ENCODE assay signal across 8 cellular contexts in the genomic region with DNA sequence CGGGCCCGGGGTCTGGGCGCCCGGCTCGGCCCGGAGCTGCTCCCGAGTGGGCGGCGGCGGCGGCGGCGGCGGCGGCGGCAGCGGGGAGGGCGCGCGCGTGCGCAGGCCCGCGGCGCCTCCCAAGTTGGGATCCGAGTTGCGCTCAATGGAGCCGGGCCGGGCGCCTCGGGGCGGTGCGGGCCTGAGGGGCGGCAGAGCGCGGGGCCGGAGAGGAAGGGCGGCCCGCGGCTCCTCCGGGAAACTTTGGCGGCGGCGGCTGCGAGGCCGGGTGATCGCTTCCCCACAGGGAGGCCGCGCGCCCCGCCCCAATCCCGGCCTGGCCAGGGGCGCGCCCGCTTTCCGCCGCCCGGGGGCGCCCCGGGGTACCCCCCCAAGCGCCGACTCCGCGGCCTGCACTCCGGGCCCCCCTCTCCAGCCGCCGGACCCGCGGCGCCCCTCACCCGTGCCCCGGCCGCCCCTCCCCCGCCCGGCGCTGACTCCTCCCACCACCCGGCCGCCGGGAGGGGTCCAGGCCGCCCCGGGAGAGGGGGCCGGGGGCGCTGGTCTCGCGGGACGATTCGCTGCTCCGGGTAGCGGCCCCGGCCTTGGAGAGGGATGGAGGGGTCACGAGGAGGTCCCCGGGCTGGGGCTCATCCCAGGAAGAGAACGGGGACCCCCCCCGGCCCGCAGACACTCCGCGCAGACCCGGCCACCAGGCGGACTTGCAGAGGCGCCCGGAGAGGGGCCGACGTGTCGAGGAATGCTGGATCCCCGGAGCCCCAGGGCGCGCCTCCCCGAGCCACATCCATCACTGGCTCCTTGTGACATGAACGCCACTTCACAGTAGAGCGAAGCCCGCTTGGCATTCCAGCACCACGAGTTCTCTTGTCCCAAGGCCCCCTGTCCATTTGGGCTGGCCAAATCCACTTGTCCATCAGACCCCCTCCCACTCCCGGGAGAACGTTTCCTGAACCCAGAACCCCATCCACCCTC. TPM values are rescaled to one million over a fixed set of nuclear protein-coding genes. Genes with fewer than 3 reads are reported as not detected.
DNase-seq lines count a peak whose midpoint lies in the region; ATAC-seq, FAIRE-seq and TF ChIP-seq lines count a peak whose summit lies in the region.

A gene with protein sequence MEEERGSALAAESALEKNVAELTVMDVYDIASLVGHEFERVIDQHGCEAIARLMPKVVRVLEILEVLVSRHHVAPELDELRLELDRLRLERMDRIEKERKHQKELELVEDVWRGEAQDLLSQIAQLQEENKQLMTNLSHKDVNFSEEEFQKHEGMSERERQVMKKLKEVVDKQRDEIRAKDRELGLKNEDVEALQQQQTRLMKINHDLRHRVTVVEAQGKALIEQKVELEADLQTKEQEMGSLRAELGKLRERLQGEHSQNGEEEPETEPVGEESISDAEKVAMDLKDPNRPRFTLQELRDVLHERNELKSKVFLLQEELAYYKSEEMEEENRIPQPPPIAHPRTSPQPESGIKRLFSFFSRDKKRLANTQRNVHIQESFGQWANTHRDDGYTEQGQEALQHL (minus strand): TSS at position 48 of the 972 bp plus-strand sequence. CDS start 237 bp downstream, outside the sequence.

- ATAC-seq in HG03175 (IDR thresholded peaks at IDR 0.05; ENCODE audit: unreplicated experiment) (peak; percentile 50), SK-N-SH treated with all-trans-retinoic acid at 6 μM for 48 hours (peak; percentile 73), heart right ventricle (peak; percentile 46 to 88 (median 66))

- H3K4me1 ChIP-seq in adrenal gland (replicated peaks in 1 of 2) (peaks cover 24 to 29% of the 10 kb centered on the region in 2 donors), heart right ventricle (peaks cover 15 to 49% (median 32%) of the 10 kb centered on the region in 9 donors), parathyroid adenoma (peaks cover 10% of the 10 kb centered on the region)

- H3K36me3 ChIP-seq in adrenal gland (replicated peaks in 1 of 2) (no peaks in the 10 kb centered on the region), heart right ventricle (peaks cover 0 to 16% (median 0%) of the 10 kb centered on the region in 9 donors), parathyroid adenoma (ENCODE audit: control insufficient read depth, insufficient read depth, low read length) (no peaks in the 10 kb centered on the region)

- peak; percentile 35 for TF ChIP-seq CTCF in GM12873 (IDR thresholded peaks at IDR 0.05; ENCODE audit: insufficient read depth, low read depth, low read length, missing control alignments)
- TF ChIP-seq CTCF in adrenal gland (IDR thresholded peaks at IDR 0.05) = peak in 5 of 6 experiments; percentile 15 to 42 (median 36)
- TF ChIP-seq CTCF in heart right ventricle (IDR thresholded peaks at IDR 0.05) = peak in 7 of 9 donors; percentile 15 to 57 (median 48)
- no peak for TF ChIP-seq CTCF in parathyroid adenoma (IDR thresholded peaks at IDR 0.05)

- H3K4me3 ChIP-seq in adrenal gland = peak within 1 kb of the TSS; percentile 7 to 98 (median 40)
- H3K4me3 ChIP-seq in heart right ventricle = peak within 1 kb of the TSS; percentile 56 to 96 (median 78)
- peak within 1 kb of the TSS; percentile 64 for H3K4me3 ChIP-seq in parathyroid adenoma (ENCODE audit: low read depth, low read length)

- H3K9ac ChIP-seq in parathyroid adenoma = peak within 1 kb of the TSS; percentile 61

- FAIRE-seq in urothelium cell line (lab: Jason Lieb, UNC) = no peak

- peak within 1 kb of the TSS; percentile 99 for H2AFZ ChIP-seq in parathyroid adenoma

- H3K27ac ChIP-seq in adrenal gland (peak within 1 kb of the TSS in 4 of 5 donors; percentile 66 to 95 (median 75)), heart right ventricle (peak within 1 kb of the TSS; percentile 85 to 97 (median 93)), parathyroid adenoma (peak within 1 kb of the TSS; percentile 74)

- intact Hi-C loops in adrenal gland (cut with DNase I) (no loop called here), heart right ventricle (cut with DNase I) (loop anchor here in 7 of 10 donors (1.0 to 10.0 kb wide), 8 partner anchors 43 to 152 kb away; a partner anchor contains a TSS)

- DNase-seq in adrenal gland = peak; percentile 50 to 77 (median 61)
- peak; percentile 40 to 62 for DNase-seq in heart right ventricle
- peak; percentile 79 for DNase-seq in urothelium cell line (ENCODE audit: low spot score)
- DNase-seq in SKM-1 (lab: John Stamatoyannopoulos, UW; ENCODE audit: unreplicated experiment) = no peak

- 0 to 1% (median 1%) methylated on average over 6 to 113 of the region's 114 CpGs for WGBS in adrenal gland, 4 donors
- WGBS in heart right ventricle, 2 donors = 0% methylated on average over 53 to 101 of the region's 114 CpGs

- no peaks in the 10 kb centered on the region for H3K9me3 ChIP-seq in adrenal gland (replicated peaks in 1 of 3)
- no peaks in the 10 kb centered on the region for H3K9me3 ChIP-seq in heart right ventricle
- H3K9me3 ChIP-seq in parathyroid adenoma (ENCODE audit: control insufficient read depth, low read length) = no peaks in the 10 kb centered on the region

- no peaks in the 10 kb centered on the region for H3K27me3 ChIP-seq in adrenal gland
- peaks cover 0 to 22% (median 0%) of the 10 kb centered on the region in 7 donors for H3K27me3 ChIP-seq in heart right ventricle
- no peaks in the 10 kb centered on the region for H3K27me3 ChIP-seq in parathyroid adenoma (ENCODE audit: control insufficient read depth, insufficient read depth, low read length)

- TF ChIP-seq POLR2A in adrenal gland (IDR thresholded peaks at IDR 0.05) = peak in 1 of 2 donors; percentile 39

- peak within 1 kb of the TSS; percentile 81 for H3K4me2 ChIP-seq in parathyroid adenoma (ENCODE audit: low read length)

- H3K79me2 ChIP-seq in parathyroid adenoma = peaks cover 10% of the 10 kb centered on the region

TF ChIP-seq in SK-N-SH treated with all-trans-retinoic acid at 6 μM for 48 hours, 23 proteins besides CTCF, POLR2A, EP300 and RAD21:
- TF ChIP-seq ZFP3 (CRISPR knock-in tag; IDR thresholded peaks at IDR 0.05) (0 out of 2 replicates have a peak, but pooled peaks have one; percentile 18), ZNF565 (CRISPR knock-in tag; conservative IDR thresholded peaks at IDR 0.05; ENCODE audit: low read depth) (no peak), ZNF70 (CRISPR knock-in tag; IDR thresholded peaks at IDR 0.05) (no peak), CSDC2 (CRISPR knock-in tag; IDR thresholded peaks at IDR 0.05) (no peak), ZNF8 (CRISPR knock-in tag; IDR thresholded peaks at IDR 0.05) (no peak), TCF4 (CRISPR knock-in tag; IDR thresholded peaks at IDR 0.05; ENCODE audit: borderline replicate concordance) (no peak)
- TF ChIP-seq, protein P1, sequence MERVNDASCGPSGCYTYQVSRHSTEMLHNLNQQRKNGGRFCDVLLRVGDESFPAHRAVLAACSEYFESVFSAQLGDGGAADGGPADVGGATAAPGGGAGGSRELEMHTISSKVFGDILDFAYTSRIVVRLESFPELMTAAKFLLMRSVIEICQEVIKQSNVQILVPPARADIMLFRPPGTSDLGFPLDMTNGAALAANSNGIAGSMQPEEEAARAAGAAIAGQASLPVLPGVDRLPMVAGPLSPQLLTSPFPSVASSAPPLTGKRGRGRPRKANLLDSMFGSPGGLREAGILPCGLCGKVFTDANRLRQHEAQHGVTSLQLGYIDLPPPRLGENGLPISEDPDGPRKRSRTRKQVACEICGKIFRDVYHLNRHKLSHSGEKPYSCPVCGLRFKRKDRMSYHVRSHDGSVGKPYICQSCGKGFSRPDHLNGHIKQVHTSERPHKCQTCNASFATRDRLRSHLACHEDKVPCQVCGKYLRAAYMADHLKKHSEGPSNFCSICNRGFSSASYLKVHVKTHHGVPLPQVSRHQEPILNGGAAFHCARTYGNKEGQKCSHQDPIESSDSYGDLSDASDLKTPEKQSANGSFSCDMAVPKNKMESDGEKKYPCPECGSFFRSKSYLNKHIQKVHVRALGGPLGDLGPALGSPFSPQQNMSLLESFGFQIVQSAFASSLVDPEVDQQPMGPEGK (CRISPR knock-in tag; IDR thresholded peaks at IDR 0.05; ENCODE audit: borderline replicate concordance) = peak; percentile 97; the same call in 1 of the 2 replicates
- TF ChIP-seq, protein P2, sequence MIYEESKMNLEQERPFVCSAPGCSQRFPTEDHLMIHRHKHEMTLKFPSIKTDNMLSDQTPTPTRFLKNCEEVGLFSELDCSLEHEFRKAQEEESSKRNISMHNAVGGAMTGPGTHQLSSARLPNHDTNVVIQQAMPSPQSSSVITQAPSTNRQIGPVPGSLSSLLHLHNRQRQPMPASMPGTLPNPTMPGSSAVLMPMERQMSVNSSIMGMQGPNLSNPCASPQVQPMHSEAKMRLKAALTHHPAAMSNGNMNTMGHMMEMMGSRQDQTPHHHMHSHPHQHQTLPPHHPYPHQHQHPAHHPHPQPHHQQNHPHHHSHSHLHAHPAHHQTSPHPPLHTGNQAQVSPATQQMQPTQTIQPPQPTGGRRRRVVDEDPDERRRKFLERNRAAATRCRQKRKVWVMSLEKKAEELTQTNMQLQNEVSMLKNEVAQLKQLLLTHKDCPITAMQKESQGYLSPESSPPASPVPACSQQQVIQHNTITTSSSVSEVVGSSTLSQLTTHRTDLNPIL (CRISPR knock-in tag; IDR thresholded peaks at IDR 0.05; ENCODE audit: low read depth) = no peak

RNA-seq across cellular contexts. Expression of the gene that starts here (rescaled TPM):
- total RNA-seq in adrenal gland (10 to 100 TPM; 12.9 to 21.9 (median 20.0) TPM), heart right ventricle (100 to 1,000 TPM in 3 of 10 donors, 10 to 100 TPM in 7; 71.4 to 132 (median 86.6) TPM)
- polyA plus RNA-seq in adrenal gland (10 to 100 TPM; 14.5 to 42.9 (median 38.3) TPM), heart right ventricle (100 to 1,000 TPM in 1 of 2 donors, 10 to 100 TPM in 1; 78.7 to 106 TPM)

Comparison
In these comparisons a context has a peak if more than half of its experiments do, and no peak if none do; other contexts are left out.
1. intact Hi-C loops: an anchor here in heart right ventricle (1.0 to 10.0 kb wide); none called in adrenal gland.